ENCODE assay signal across 1 cellular context in the genomic region with DNA sequence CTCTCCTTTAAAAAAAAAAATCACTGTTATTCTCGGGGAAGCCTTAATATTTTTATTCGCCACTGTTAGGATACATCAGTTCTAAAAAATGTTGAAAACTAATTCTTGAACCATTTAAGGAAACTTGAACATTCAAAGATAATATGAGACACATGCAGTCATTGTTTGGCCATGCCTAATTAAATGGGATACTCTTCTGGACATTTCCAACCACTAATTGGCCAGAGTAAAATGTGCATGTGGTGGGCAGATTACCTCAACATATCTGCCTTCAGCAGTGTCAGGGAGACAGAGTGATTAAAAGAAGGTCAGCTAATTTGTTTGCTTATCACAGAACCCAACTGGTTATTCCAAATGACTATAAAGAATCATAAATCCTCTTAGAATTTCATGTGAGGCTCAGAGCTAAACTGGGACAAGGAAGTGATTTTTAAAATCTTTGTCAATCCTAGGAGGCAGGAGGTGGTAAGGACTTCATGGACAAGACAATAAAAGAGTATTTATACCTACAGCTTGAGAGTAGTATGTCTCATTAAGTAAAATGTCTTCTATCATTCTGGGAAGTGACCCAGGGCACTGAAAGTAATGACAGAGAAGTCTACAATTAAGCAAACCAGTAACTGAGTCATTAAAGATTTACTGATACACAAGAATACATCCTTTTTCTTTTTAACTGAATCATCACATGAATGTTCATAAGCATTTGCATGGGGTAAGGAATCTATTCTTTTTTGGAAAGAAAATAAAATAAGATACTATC.
TF ChIP-seq lines count a peak whose summit lies in the region.

No MANE protein-coding gene starts in this region.

TF ChIP-seq in H1, 55 proteins besides CTCF, POLR2A, EP300 and RAD21:
- TF ChIP-seq TEAD4 (IDR thresholded peaks at IDR 0.05; ENCODE audit: low read depth, low read length) = no peak
- TF ChIP-seq TAF1 (IDR thresholded peaks at IDR 0.05; ENCODE audit: low read depth, low read length) = no peak
- TF ChIP-seq GTF2F1 (IDR thresholded peaks at IDR 0.05; ENCODE audit: borderline replicate concordance, low read depth, low read length) = no peak
